ENCODE assay signal across 7 cellular contexts in genomic region chr2:97011977-97012569, GRCh38. TPM values are rescaled to one million over a fixed set of nuclear protein-coding genes. Genes with fewer than 3 reads are reported as not detected.
DNase-seq lines count a peak whose midpoint lies in the region; ATAC-seq, FAIRE-seq and TF ChIP-seq lines count a peak whose summit lies in the region.

No MANE protein-coding gene starts in this region.

- no peaks in the 10 kb centered on the region for H3K36me3 ChIP-seq in pancreas

- WGBS in pancreas, 2 donors: 20 to 23% methylated on average over 4 of the region's 4 CpGs

- peaks cover 0 to 11% (median 0%) of the 10 kb centered on the region in 4 donors for H3K27me3 ChIP-seq in pancreas

- DNase-seq in DMS53 treated with DMSO at 0.1 percent for 48 hours (lab: John Stamatoyannopoulos, UW; ENCODE audit: unreplicated experiment) (peak; percentile 90), HT-29 (ENCODE audit: low spot score) (peak; percentile 38), RKO (ENCODE audit: low spot score) (peak; percentile 85), epithelial cell of esophagus (ENCODE audit: low read depth) (peak; percentile 74), pancreas (peak in 2 of 6 donors; percentile 9 to 26), cerebellum (ENCODE audit: low spot score) (no peak)

- ATAC-seq in pancreas (peak in 3 of 4 donors; percentile 51 to 56 (median 54)), HG03342 (IDR thresholded peaks at IDR 0.05; ENCODE audit: unreplicated experiment) (no peak)

- no peak overlapping the region for H3K27ac ChIP-seq in pancreas

- H3K4me3 ChIP-seq in epithelial cell of esophagus (ENCODE audit: low read length): no peak overlapping the region
- H3K4me3 ChIP-seq in pancreas: no peak overlapping the region

- H3K4me1 ChIP-seq in pancreas: no peaks in the 10 kb centered on the region

- FAIRE-seq in pancreas (lab: Jason Lieb, UNC): no peak

- TF ChIP-seq CTCF in epithelial cell of esophagus (IDR thresholded peaks at IDR 0.05; ENCODE audit: insufficient read depth, low read depth, low read length, missing control alignments) (peak; percentile 48), pancreas (IDR thresholded peaks at IDR 0.05) (peak in 2 of 4 donors; percentile 14 to 18)

- intact Hi-C loops in pancreas (cut with DNase I): no loop called here

- H3K9me3 ChIP-seq in pancreas: no peaks in the 10 kb centered on the region

RNA-seq across cellular contexts. Expression of gene FAM178B, which starts 25.7 kb away (rescaled TPM):
- not detected in 2 replicates for total RNA-seq in HT-29 (2014; rRNA removed; shearing (Covaris generic))
- total RNA-seq in pancreas: not detected
- not detected for polyA plus RNA-seq in pancreas
- 0.45 TPM for total RNA-seq in cerebellum
